8 cellular contexts compared by ENCODE assay signal in genomic region chr4:30719363-30720020, GRCh38.
A peak's percentile ranks its signal among the peaks of the same experiment; 100 is the strongest.
DNase-seq lines count a peak whose midpoint lies in the region; ATAC-seq and TF ChIP-seq lines count a peak whose summit lies in the region.

No MANE protein-coding gene starts in this region.

- H3K4me1 Mint-ChIP-seq in stimulated activated naive B cell treated with anti-CD40 and anti-IgM and Interleukin-4, amounts not matched to agents 10 μg/mL and 1 μg/mL and 100 μg/mL, for 72 hours = peaks cover 20 to 38% of the 10 kb centered on the region in 2 donors

- peak; percentile 53 for DNase-seq in activated CD8-positive, alpha-beta memory T cell treated with anti-CD3 and anti-CD28 coated beads, Interleukin-2, amount 50 U/mL, for 48 hours
- DNase-seq in activated CD8-positive, alpha-beta memory T cell treated with anti-CD3 and anti-CD28 coated beads, Interleukin-2, amount 50 U/mL, for 4 hours = no peak
- DNase-seq in NCI-H226 = peak; percentile 50
- DNase-seq in cardiac fibroblast (ENCODE audit: low read depth in 2 of 2) = peak; percentile 54 to 74
- DNase-seq in islet precursor cell = peak; percentile 91
- no peak for DNase-seq in stimulated activated naive B cell treated with anti-CD40 and anti-IgM and Interleukin-4, amounts not matched to agents 10 μg/mL and 1 μg/mL and 100 μg/mL, for 72 hours
- no peak for DNase-seq in GM19240 (ENCODE audit: insufficient read length, low spot score)

- H3K36me3 Mint-ChIP-seq in stimulated activated naive B cell treated with anti-CD40 and anti-IgM and Interleukin-4, amounts not matched to agents 10 μg/mL and 1 μg/mL and 100 μg/mL, for 72 hours = peaks cover 3 to 14% of the 10 kb centered on the region in 2 donors

- no peak for ATAC-seq in stimulated activated naive B cell treated with anti-CD40 and anti-IgM and Interleukin-4, amounts not matched to agents 10 μg/mL and 1 μg/mL and 100 μg/mL, for 72 hours (replicated peaks)
- ATAC-seq in HG03025 (IDR thresholded peaks at IDR 0.05; ENCODE audit: low FRiP score, unreplicated experiment) = no peak

- peak overlapping the region; percentile 61 to 71 for H3K4me3 ChIP-seq in cardiac fibroblast (replicated peaks in 1 of 2; ENCODE audit: low read depth in 2 of 2, low read length in 2 of 2)

- H3K27me3 Mint-ChIP-seq in stimulated activated naive B cell treated with anti-CD40 and anti-IgM and Interleukin-4, amounts not matched to agents 10 μg/mL and 1 μg/mL and 100 μg/mL, for 72 hours = peaks cover 65 to 76% of the 10 kb centered on the region in 2 donors

- peak overlapping the region; percentile 46 to 62 for H3K4me3 Mint-ChIP-seq in stimulated activated naive B cell treated with anti-CD40 and anti-IgM and Interleukin-4, amounts not matched to agents 10 μg/mL and 1 μg/mL and 100 μg/mL, for 72 hours

- no peaks in the 10 kb centered on the region for H3K9me3 Mint-ChIP-seq in stimulated activated naive B cell treated with anti-CD40 and anti-IgM and Interleukin-4, amounts not matched to agents 10 μg/mL and 1 μg/mL and 100 μg/mL, for 72 hours

- peak overlapping the region; percentile 98 for H3K27ac Mint-ChIP-seq in stimulated activated naive B cell treated with anti-CD40 and anti-IgM and Interleukin-4, amounts not matched to agents 10 μg/mL and 1 μg/mL and 100 μg/mL, for 72 hours

- TF ChIP-seq CTCF in cardiac fibroblast (IDR thresholded peaks at IDR 0.05; ENCODE audit: low read depth, low read length) = no peak

Comparison
In these comparisons a context has a peak if more than half of its experiments do, and no peak if none do; other contexts are left out.
1. DNase-seq: peak in activated CD8-positive, alpha-beta memory T cell treated with anti-CD3 and anti-CD28 coated beads, Interleukin-2, amount 50 U/mL, for 48 hours (single experiment), NCI-H226 (single experiment), cardiac fibroblast (2 of 2) and islet precursor cell (single experiment); none in activated CD8-positive, alpha-beta memory T cell treated with anti-CD3 and anti-CD28 coated beads, Interleukin-2, amount 50 U/mL, for 4 hours (single experiment), stimulated activated naive B cell treated with anti-CD40 and anti-IgM and Interleukin-4, amounts not matched to agents 10 μg/mL and 1 μg/mL and 100 μg/mL, for 72 hours (single experiment) and GM19240 (single experiment).